Comparison of ENCODE assay signal across 1 cellular context in genomic region chr18:54386043-54386442, GRCh38.
TF ChIP-seq lines count a peak whose summit lies in the region.

No MANE protein-coding gene starts in this region.

TF ChIP-seq in GM23338, 12 proteins besides CTCF, POLR2A, EP300 and RAD21 (continued from another document):
- no peak for TF ChIP-seq ZNF462 (CRISPR knock-in tag; IDR thresholded peaks at IDR 0.05)
- no peak for TF ChIP-seq EZH2phosphoT487 (IDR thresholded peaks at IDR 0.05; ENCODE audit: unreplicated experiment)
- no peak for TF ChIP-seq JUNB (IDR thresholded peaks at IDR 0.05; ENCODE audit: unreplicated experiment)
- no peak for TF ChIP-seq ETS1 (IDR thresholded peaks at IDR 0.05)
TF ChIP-seq in GM23338: peak in this region for 0.
